ENCODE assay signal across 27 cellular contexts in genomic region chr3:16950845-16951244, GRCh38.
"Had no signal": no experiment of that assay in that cellular context is flagged by ENCODE, and none has a peak within 500 bp of the region (broad histone marks: within the 10 kb centered on the region; RNA-seq: fewer than 3 reads in every experiment).

No MANE protein-coding gene starts in this region.

- ATAC-seq: effector memory CD8-positive, alpha-beta T cell; esophagus mucosa; sciatic nerve; T-cell; upper lobe of right lung had no signal

- H3K9me3 ChIP-seq: thoracic aorta had no signal

- DNase-seq: activated CD4-positive, alpha-beta T cell treated with anti-CD3 and anti-CD28 coated beads, Interleukin-2, amount 10 ng/mL, durations not matched to agents 7 days and 5 days; activated CD4-positive, CD25-positive, alpha-beta regulatory T cell treated with anti-CD3 and anti-CD28 coated beads, Interleukin-2, amount 50 U/mL, for 72 hours; activated naive CD4-positive, alpha-beta T cell; activated T-cell treated with anti-CD3 and anti-CD28 coated beads, Interleukin-2, amount 50 U/mL, for 1 hour; aorta; dorsolateral prefrontal cortex; effector memory CD8-positive, alpha-beta T cell; foreskin melanocyte; kidney glomerular epithelial cell; left ventricle myocardium inferior; mammary epithelial cell; midbrain; occipital lobe; posterior cingulate gyrus; stimulated activated CD4-positive, alpha-beta T cell treated with anti-CD3 and anti-CD28 coated beads, Interleukin-15, amount 100 ng/mL, for 24 hours; stimulated activated naive CD4-positive, alpha-beta T cell; T-cell; upper lobe of right lung; WERI-Rb-1 had no signal

- H3K9me3 Mint-ChIP-seq: activated T-helper 2 cell treated with anti-CD3 and anti-CD28 coated beads, Interferon-gamma antibody, Interleukin-2, Interleukin-4, amounts not matched to agents 10 μg/mL and 5 μg/mL and 100 μg/mL, durations not matched to agents 14 hours and 24 hours and 36 hours; effector memory CD8-positive, alpha-beta T cell; neural crest cell; T-cell had no signal

- H2AFZ ChIP-seq: hepatocyte had no signal

- H3K4me2 ChIP-seq: hepatocyte, smooth muscle cell had no signal

- H3K79me2 ChIP-seq: hepatocyte had no signal

- H3K36me3 ChIP-seq: left ventricle myocardium inferior, thoracic aorta, upper lobe of right lung, WERI-Rb-1 had no signal

- H3K4me3 Mint-ChIP-seq: activated CD4-positive, alpha-beta T cell treated with anti-CD3 and anti-CD28 coated beads, Interleukin-2, amount 10 ng/mL, durations not matched to agents 7 days and 5 days; brain; neural crest cell; T-cell had no signal

- H3K27ac Mint-ChIP-seq: activated CD4-positive, alpha-beta T cell treated with anti-CD3 and anti-CD28 coated beads, Interleukin-2, amount 10 ng/mL, durations not matched to agents 7 days and 5 days; activated T-helper 2 cell treated with anti-CD3 and anti-CD28 coated beads, Interferon-gamma antibody, Interleukin-2, Interleukin-4, amounts not matched to agents 10 μg/mL and 5 μg/mL and 100 μg/mL, durations not matched to agents 14 hours and 24 hours and 36 hours; brain had no signal

- H3K27me3 Mint-ChIP-seq: activated CD4-positive, alpha-beta T cell treated with anti-CD3 and anti-CD28 coated beads, Interleukin-2, amount 10 ng/mL, durations not matched to agents 7 days and 5 days; brain; effector memory CD8-positive, alpha-beta T cell; T-cell had no signal

- H3K27me3 ChIP-seq: dorsolateral prefrontal cortex, hepatocyte, upper lobe of right lung had no signal

- H3K4me1 ChIP-seq: upper lobe of right lung had no signal

- H3K27ac ChIP-seq: dorsolateral prefrontal cortex, hepatocyte, left ventricle myocardium inferior, thoracic aorta, upper lobe of right lung, WERI-Rb-1 had no signal

- H3K4me1 Mint-ChIP-seq: brain, neural crest cell had no signal

- H3K4me3 ChIP-seq: dorsolateral prefrontal cortex, hepatocyte, left ventricle myocardium inferior, smooth muscle cell, thoracic aorta, upper lobe of right lung had no signal
